In the genomic region with DNA sequence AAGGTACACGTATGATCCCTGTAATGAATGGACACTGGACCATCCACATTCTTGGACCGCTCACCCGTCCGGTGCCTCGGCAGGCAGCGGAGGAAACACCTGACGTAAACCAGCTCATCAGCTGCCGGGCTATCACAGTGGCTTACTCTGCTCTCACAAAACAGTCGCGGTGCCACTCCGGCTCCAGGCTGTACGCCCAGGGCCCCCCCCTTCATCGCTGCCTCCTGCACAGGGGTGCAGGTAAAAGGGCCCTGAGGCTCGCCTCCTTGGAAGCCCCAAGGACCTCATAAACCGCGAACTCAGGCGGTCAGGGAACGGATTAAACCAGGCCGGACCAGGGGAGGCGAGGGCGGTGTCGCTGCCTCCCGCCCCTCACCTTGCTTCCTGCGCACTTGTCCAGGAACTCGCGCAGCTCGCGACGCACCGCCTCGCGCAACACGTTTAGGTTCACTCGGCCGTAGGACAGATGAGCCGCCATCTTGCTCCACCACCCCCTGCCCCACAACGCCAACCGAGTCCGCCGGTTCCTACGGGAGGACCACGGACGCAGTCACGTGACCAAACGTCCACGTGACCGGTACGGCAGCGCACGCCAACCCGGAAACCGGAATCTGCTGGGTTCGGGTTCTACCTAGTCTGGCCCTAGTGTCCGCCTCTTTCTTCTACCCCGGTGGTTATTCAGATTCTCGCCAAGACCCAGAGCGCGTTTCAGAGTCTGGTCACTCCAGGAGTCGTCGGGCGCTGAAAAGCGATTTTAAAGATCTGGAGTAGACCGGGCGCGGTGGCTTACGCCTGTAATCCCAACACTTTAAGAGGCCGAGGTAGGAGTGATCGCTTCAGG, we compare ENCODE assay signal across 8 cellular contexts. TPM values are rescaled to one million over a fixed set of nuclear protein-coding genes. Genes with fewer than 3 reads are reported as not detected.
DNase-seq lines count a peak whose midpoint lies in the region; ATAC-seq and TF ChIP-seq lines count a peak whose summit lies in the region.

A gene (minus strand): TSS at position 564 of the 841 bp plus-strand sequence. CDS start 86 bp downstream, at position 478.

- peaks cover 18% of the 10 kb centered on the region for H3K36me3 ChIP-seq in MG63

- no peaks in the 10 kb centered on the region for H3K79me2 ChIP-seq in H9 (ENCODE audit: insufficient read depth, low read length)

- H3K9me3 ChIP-seq in H9 (ENCODE audit: control insufficient read depth, low read depth, low read length), result no peaks in the 10 kb centered on the region
- no peaks in the 10 kb centered on the region for H3K9me3 ChIP-seq in MG63

- no peak within 1 kb of the TSS for H2BK20ac ChIP-seq in H9 (ENCODE audit: low read depth, low read length, poor library complexity, severe bottlenecking)

- no peak within 1 kb of the TSS for H3K56ac ChIP-seq in H9 (ENCODE audit: insufficient read length, low read depth, low read length)

- H4K20me1 ChIP-seq in H9 (ENCODE audit: control insufficient read depth, insufficient read depth, insufficient read length), result no peaks in the 10 kb centered on the region

- H3K23ac ChIP-seq in H9 (ENCODE audit: insufficient read length, low read depth, low read length), result no peak within 1 kb of the TSS

- H3K14ac ChIP-seq in H9 (ENCODE audit: insufficient read depth, low read length), result peak within 1 kb of the TSS; percentile 2; the same call in 1 of the 2 replicates

- H2BK120ac ChIP-seq in H9 (ENCODE audit: low read depth, low read length, poor library complexity, severe bottlenecking), result no peak within 1 kb of the TSS

- H3T11ph ChIP-seq in H9 (ENCODE audit: low read length), result no peak within 1 kb of the TSS

- peak; percentile 86 to 95 (median 89) for ATAC-seq in natural killer cell

- peak within 1 kb of the TSS; percentile 95 for H3K4me3 ChIP-seq in MG63
- H3K4me3 ChIP-seq in fibroblast of pulmonary artery (replicated peaks; ENCODE audit: low read depth, low read length), result peak within 1 kb of the TSS; percentile 95

- no peak within 1 kb of the TSS for H3K4ac ChIP-seq in H9 (ENCODE audit: low read depth, low read length)

- H3K4me1 Mint-ChIP-seq in H9 (peaks cover 3 to 6% of the 10 kb centered on the region in 2 experiments; a peak in 2 of 4 replicates), natural killer cell (peaks cover 10 to 16% of the 10 kb centered on the region in 2 donors)

- intact Hi-C loops in natural killer cell (cut with micrococcal nuclease), result loop anchor here (2.0 to 5.0 kb wide), 2 partner anchors 39 to 261 kb away; a partner anchor contains a TSS

- peak within 1 kb of the TSS; percentile 98 for H3K27ac Mint-ChIP-seq in H9
- peak within 1 kb of the TSS; percentile 98 to 99 for H3K27ac Mint-ChIP-seq in natural killer cell

- peaks cover 3% of the 10 kb centered on the region; the same call in 1 of the 2 replicates for H3K27me3 Mint-ChIP-seq in H9 (ENCODE audit: low read depth)
- peaks cover 0 to 2% of the 10 kb centered on the region in 2 donors for H3K27me3 Mint-ChIP-seq in natural killer cell (ENCODE audit: low read depth in 2 of 2)

- no peaks in the 10 kb centered on the region for H3K4me1 ChIP-seq in H9 (ENCODE audit: insufficient read depth, low read length)

- no peak within 1 kb of the TSS for H3K27ac ChIP-seq in H9 (ENCODE audit: insufficient read length, low read depth, low read length)

- H3K9me3 Mint-ChIP-seq in H9, result peaks cover 2 to 4% of the 10 kb centered on the region in 2 experiments; a peak in 2 of 5 replicates
- no peaks in the 10 kb centered on the region for H3K9me3 Mint-ChIP-seq in natural killer cell

- H2AK5ac ChIP-seq in H9 (ENCODE audit: insufficient read length, low read length), result no peak within 1 kb of the TSS

- H2BK5ac ChIP-seq in H9 (ENCODE audit: insufficient read length, low read length), result no peak within 1 kb of the TSS

- H4K8ac ChIP-seq in H9 (replicated peaks; ENCODE audit: insufficient read length, low read depth, low read length), result no peak within 1 kb of the TSS

- H2AFZ ChIP-seq in H9 (ENCODE audit: low read length), result peak within 1 kb of the TSS; percentile 60

- TF ChIP-seq CTCF in H9 (conservative IDR thresholded peaks at IDR 0.05) (no peak), fibroblast of pulmonary artery (IDR thresholded peaks at IDR 0.05; ENCODE audit: low read length, missing control alignments) (no peak), natural killer cell (IDR thresholded peaks at IDR 0.05) (no peak)

- H3K4me3 Mint-ChIP-seq in H9 (peak within 1 kb of the TSS; percentile 95 to 97), natural killer cell (peak within 1 kb of the TSS; percentile 97)

- no peak within 1 kb of the TSS for H2BK12ac ChIP-seq in H9 (ENCODE audit: insufficient read length, low read depth, low read length)

- peak within 1 kb of the TSS; percentile 34 for H3K18ac ChIP-seq in H9 (ENCODE audit: insufficient read length, low read depth, low read length)

- no peak within 1 kb of the TSS for H4K91ac ChIP-seq in H9 (ENCODE audit: insufficient read length, low read depth, low read length)

- H2BK15ac ChIP-seq in H9 (ENCODE audit: low read depth, low read length), result no peak within 1 kb of the TSS

- H3K36me3 Mint-ChIP-seq in H9 (ENCODE audit: insufficient read depth in 1 of 3, low read depth in 3 of 3) (peaks cover 5 to 21% (median 20%) of the 10 kb centered on the region in 3 experiments; a peak in 6 of 7 replicates), natural killer cell (no peaks in the 10 kb centered on the region)

- H3K23me2 ChIP-seq in H9 (ENCODE audit: insufficient read length, low read depth, low read length, poor library complexity, severe bottlenecking), result no peaks in the 10 kb centered on the region

- H4K5ac ChIP-seq in H9 (ENCODE audit: insufficient read length, low read depth, low read length), result no peak within 1 kb of the TSS

- peak within 1 kb of the TSS; percentile 63 for H3K9ac ChIP-seq in H9 (ENCODE audit: extremely low read depth, insufficient read length, low read length)

- H3K79me1 ChIP-seq in H9 (ENCODE audit: insufficient read depth, low read depth, low read length, poor library complexity, severe bottlenecking), result no peaks in the 10 kb centered on the region

- no CpG with 5 or more reads among the region's 68 CpGs for WGBS in H9 (ENCODE audit: extremely low coverage, insufficient read length, low lambda C conversion rate)

- H3K27me3 ChIP-seq in H9 (ENCODE audit: insufficient read depth, low read length) (no peaks in the 10 kb centered on the region), MG63 (no peaks in the 10 kb centered on the region)

- DNase-seq in ELR (ENCODE audit: low read depth) (peak; percentile 98), H9 (peak; percentile 99), MG63 (peak; percentile 96), SHP77 (lab: John Stamatoyannopoulos, UW) (peak; percentile 98), fibroblast of pulmonary artery (ENCODE audit: low read depth) (peak; percentile 99), natural killer cell (peak; percentile 91)
- peak; percentile 86 for DNase-seq in activated effector memory CD4-positive, alpha-beta T cell treated with Interleukin-2 at 50 U/mL for 16 hours
- peak; percentile 83 to 90 (median 88) for DNase-seq in stimulated activated naive CD4-positive, alpha-beta T cell (lab: John Stamatoyannopoulos, UW)

- H3K4me2 ChIP-seq in H9 (ENCODE audit: insufficient read depth, insufficient read length, low read length), result peak within 1 kb of the TSS; percentile 93

RNA-seq across cellular contexts. Expression of the gene that starts here (rescaled TPM):
- total RNA-seq in H9 (2021) (44.3 and 45.9 TPM in 2 replicates), natural killer cell (10 to 100 TPM; 19.2 to 26.3 (median 24.1) TPM)
- 13.6 and 16.4 TPM in 2 replicates for total RNA-seq in MG63 (2014; rRNA removed; shearing (Covaris generic); ENCODE audit: low replicate concordance)
